Comparison of ENCODE assay signal across 16 cellular contexts in the genomic region with DNA sequence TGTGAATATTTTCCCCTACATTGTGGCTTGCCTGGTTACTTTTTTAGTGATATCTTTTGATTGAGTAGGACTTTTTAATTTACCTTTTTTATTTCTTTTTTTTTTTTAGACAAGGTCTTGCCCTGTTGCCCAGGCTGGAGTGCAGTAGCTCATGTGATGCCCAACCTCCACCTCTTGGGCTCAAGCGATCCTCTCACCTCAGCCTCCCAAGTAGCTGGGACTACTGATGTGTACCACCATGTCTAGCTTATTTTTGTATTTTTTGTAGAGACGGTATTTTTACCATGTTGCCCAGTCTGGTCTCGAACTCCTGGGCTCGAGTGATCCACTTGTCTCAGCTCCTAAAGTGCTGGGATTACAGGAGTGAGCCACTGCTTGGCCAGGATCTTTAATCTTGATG.
"Had no signal": no experiment of that assay in that cellular context is flagged by ENCODE, and none has a peak within 500 bp of the region (broad histone marks: within the 10 kb centered on the region; RNA-seq: fewer than 3 reads in every experiment).

No MANE protein-coding gene starts in this region.

- H3K36me3 Mint-ChIP-seq: natural killer cell treated with Interleukin-12 subunit alpha and Interleukin-12 subunit beta and Interleukin-15 and Interleukin-18, amount 100 ng/mL, for 72 hours had no signal

- ATAC-seq: natural killer cell treated with Interleukin-12 subunit alpha and Interleukin-12 subunit beta and Interleukin-15 and Interleukin-18, amount 100 ng/mL, for 72 hours; stimulated activated naive CD8-positive, alpha-beta T cell treated with anti-CD3 and anti-CD28 coated beads, Interleukin-15, Interleukin-2, amounts not matched to agents 100 U/mL and 50 U/mL, for 24 hours had no signal

- H3K27ac Mint-ChIP-seq: activated T-helper 1 cell treated with anti-CD3 and anti-CD28 coated beads, Interleukin-12 subunit alpha, Interleukin-12 subunit beta, Interleukin-2, Interleukin-4 antibody, amounts not matched to agents 30 ng/mL and 10 ng/mL and 1 ng/mL, durations not matched to agents 14 hours and 24 hours and 36 hours; natural killer cell treated with Interleukin-12 subunit alpha and Interleukin-12 subunit beta and Interleukin-15 and Interleukin-18, amount 100 ng/mL, for 72 hours had no signal

- H3K9me3 ChIP-seq: esophagus muscularis mucosa, sigmoid colon, upper lobe of right lung had no signal

- H3K9me3 Mint-ChIP-seq: activated CD4-positive, alpha-beta memory T cell treated with anti-CD3 and anti-CD28 coated beads for 36 hours; activated T-helper 1 cell treated with anti-CD3 and anti-CD28 coated beads, Interleukin-12 subunit alpha, Interleukin-12 subunit beta, Interleukin-2, Interleukin-4 antibody, amounts not matched to agents 30 ng/mL and 10 ng/mL and 1 ng/mL, durations not matched to agents 14 hours and 24 hours and 36 hours; natural killer cell treated with Interleukin-12 subunit alpha and Interleukin-12 subunit beta and Interleukin-15 and Interleukin-18, amount 100 ng/mL, for 72 hours had no signal

- H3K27ac ChIP-seq: dorsolateral prefrontal cortex, esophagus muscularis mucosa, sigmoid colon, upper lobe of right lung had no signal

- H3K27me3 ChIP-seq: dorsolateral prefrontal cortex, esophagus muscularis mucosa, sigmoid colon, upper lobe of right lung had no signal

- H3K27me3 Mint-ChIP-seq: activated CD4-positive, alpha-beta memory T cell treated with anti-CD3 and anti-CD28 coated beads for 36 hours; brain; natural killer cell treated with Interleukin-12 subunit alpha and Interleukin-12 subunit beta and Interleukin-15 and Interleukin-18, amount 100 ng/mL, for 72 hours had no signal

- H3K4me3 Mint-ChIP-seq: activated CD4-positive, alpha-beta memory T cell treated with anti-CD3 and anti-CD28 coated beads for 36 hours; activated T-helper 1 cell treated with anti-CD3 and anti-CD28 coated beads, Interleukin-12 subunit alpha, Interleukin-12 subunit beta, Interleukin-2, Interleukin-4 antibody, amounts not matched to agents 30 ng/mL and 10 ng/mL and 1 ng/mL, durations not matched to agents 14 hours and 24 hours and 36 hours; brain; natural killer cell treated with Interleukin-12 subunit alpha and Interleukin-12 subunit beta and Interleukin-15 and Interleukin-18, amount 100 ng/mL, for 72 hours had no signal

- DNase-seq: activated CD4-positive, alpha-beta memory T cell treated with anti-CD3 and anti-CD28 coated beads for 36 hours; activated CD4-positive, CD25-positive, alpha-beta regulatory T cell treated with anti-CD3 and anti-CD28 coated beads, Interleukin-2, amount 50 U/mL, for 72 hours; activated naive CD4-positive, alpha-beta T cell; amniotic stem cell; dorsolateral prefrontal cortex; glutamatergic neuron; left cardiac atrium; sigmoid colon; stimulated activated CD4-positive, alpha-beta T cell treated with anti-CD3 and anti-CD28 coated beads, Interleukin-2, amount 100 ng/mL, for 48 hours; stimulated activated naive CD8-positive, alpha-beta T cell treated with anti-CD3 and anti-CD28 coated beads, Interleukin-15, Interleukin-2, amounts not matched to agents 100 U/mL and 50 U/mL, for 24 hours; T-helper 2 cell; upper lobe of right lung had no signal
